Comparison of ENCODE assay signal across 9 cellular contexts in the genomic region with DNA sequence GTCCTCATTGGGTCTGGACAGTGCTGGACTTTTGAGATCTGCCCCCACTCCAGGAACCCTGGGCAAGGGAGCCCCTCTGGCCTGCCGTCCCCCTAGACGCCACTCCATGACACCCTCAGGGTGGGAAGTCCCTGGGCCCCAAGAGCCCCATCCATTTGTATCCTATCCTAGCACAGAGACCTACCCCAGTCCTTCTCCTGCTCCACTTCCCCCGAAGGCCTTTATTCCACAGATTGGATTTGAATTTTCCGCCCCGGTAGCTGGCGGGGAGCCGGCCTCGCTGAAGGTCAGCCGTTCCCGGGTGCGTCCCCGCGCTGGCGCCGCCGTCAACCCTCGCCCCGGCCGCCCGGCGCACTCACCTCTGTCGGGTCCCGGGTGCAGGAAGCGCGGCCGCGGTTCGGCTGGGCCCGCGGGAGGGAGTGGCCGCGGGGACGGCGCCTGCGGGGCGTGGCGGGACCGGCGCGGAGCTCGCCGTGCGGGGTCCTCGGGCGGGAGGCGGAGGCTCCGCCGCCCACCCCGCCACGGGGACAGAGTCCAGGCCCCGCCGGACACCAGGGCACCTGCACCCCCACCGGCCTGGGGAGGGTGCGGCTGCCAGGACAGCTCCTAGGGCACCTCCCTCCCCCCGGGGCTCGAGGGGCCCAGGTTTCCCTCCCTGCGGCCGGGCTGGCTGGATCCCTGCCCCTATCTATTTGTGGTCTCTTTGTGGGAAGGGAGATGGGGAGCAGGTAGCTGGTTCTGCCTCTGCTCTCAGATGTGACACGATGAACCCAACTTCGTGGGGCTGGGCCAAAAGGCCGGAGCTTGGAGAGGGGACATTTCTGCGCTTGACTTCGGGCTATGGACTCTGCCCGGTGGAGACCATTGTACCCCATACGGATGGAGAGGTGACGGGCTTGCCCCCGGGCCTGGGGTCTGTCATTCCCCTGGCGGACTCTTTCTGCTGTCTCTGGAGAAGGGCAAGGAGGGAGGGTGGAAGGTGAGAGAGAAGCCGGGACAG. TPM values are rescaled to one million over a fixed set of nuclear protein-coding genes. Genes with fewer than 3 reads are reported as not detected.
A peak's percentile ranks its signal among the peaks of the same experiment; 100 is the strongest.
DNase-seq lines count a peak whose midpoint lies in the region; ATAC-seq and TF ChIP-seq lines count a peak whose summit lies in the region.
"Had no signal": no experiment of that assay in that cellular context is flagged by ENCODE, and none has a peak within 500 bp of the region (broad histone marks: within the 10 kb centered on the region; RNA-seq: fewer than 3 reads in every experiment).

No MANE protein-coding gene starts in this region.

- peaks cover 39 to 69% (median 46%) of the 10 kb centered on the region in 4 donors for H3K4me1 Mint-ChIP-seq in CD4-positive, alpha-beta memory T cell
- peaks cover 14% of the 10 kb centered on the region for H3K4me1 Mint-ChIP-seq in activated B cell treated with CpG ODN at 0.5 μM for 24 hours

- POLR2A ChIA-PET in CD4-positive, alpha-beta memory T cell (lab: Charles Lee; ENCODE audit: partially characterized antibody) = interaction anchor here (0.8 to 6.3 kb wide), 16 partner anchors 9 to 199 kb away, joined by 3 to 124 read pairs (median 6); a partner anchor contains a TSS
- POLR2A ChIA-PET in activated B cell treated with CpG ODN at 0.5 μM for 24 hours (lab: Charles Lee) = interaction anchor here (1.1 to 2.1 kb wide), 4 partner anchors 12 to 36 kb away, joined by 3 to 8 read pairs (median 6); no protein-coding TSS in a partner anchor

- no peaks in the 10 kb centered on the region for H3K36me3 ChIP-seq in CD4-positive, alpha-beta memory T cell (ENCODE audit: insufficient read depth, low read length)
- H3K36me3 ChIP-seq in ovary (no peaks in the 10 kb centered on the region), SJCRH30 (no peaks in the 10 kb centered on the region)

- peak in 2 of 5 donors; percentile 39 to 41 for DNase-seq in CD4-positive, alpha-beta memory T cell
- DNase-seq in activated B cell treated with CpG ODN at 0.5 μM for 24 hours (peak; percentile 39), fibroblast of the aortic adventitia (ENCODE audit: low read depth) (no peak), ovary (peak in 1 of 5 donors; percentile 55), NCI-H1694 (lab: John Stamatoyannopoulos, UW) (no peak), SJCRH30 (no peak)

- no peak for TF ChIP-seq CTCF in activated B cell treated with CpG ODN at 0.5 μM for 24 hours (IDR thresholded peaks at IDR 0.05)
- TF ChIP-seq CTCF in fibroblast of the aortic adventitia (IDR thresholded peaks at IDR 0.05; ENCODE audit: insufficient read depth, low read length) = no peak
- TF ChIP-seq CTCF in ovary (IDR thresholded peaks at IDR 0.05) = no peak

- H3K27ac ChIP-seq in CD4-positive, alpha-beta memory T cell (ENCODE audit: low read depth, low read length) = peak overlapping the region; percentile 31
- H3K27ac ChIP-seq in ovary (no peak overlapping the region), SJCRH30 (no peak overlapping the region)

- H3K4me3 ChIP-seq in CD4-positive, alpha-beta memory T cell (ENCODE audit: low read length in 2 of 2) = peak overlapping the region in 1 of 2 donors; percentile 32
- peak overlapping the region; percentile 49 for H3K4me3 ChIP-seq in fibroblast of the aortic adventitia (ENCODE audit: low read depth, low read length)
- peak overlapping the region; percentile 30 for H3K4me3 ChIP-seq in ovary
- no peak overlapping the region for H3K4me3 ChIP-seq in SJCRH30

- TF ChIP-seq POLR2A in ovary (IDR thresholded peaks at IDR 0.05) = no peak

- peaks cover 45% of the 10 kb centered on the region for H3K4me1 ChIP-seq in CD4-positive, alpha-beta memory T cell (ENCODE audit: insufficient read depth, low read length)
- H3K4me1 ChIP-seq in ovary (ENCODE audit: insufficient read depth) (peaks cover 2% of the 10 kb centered on the region), SJCRH30 (peaks cover 6% of the 10 kb centered on the region; the same call in 1 of the 2 replicates)

- no peaks in the 10 kb centered on the region for H3K27me3 ChIP-seq in CD4-positive, alpha-beta memory T cell (ENCODE audit: insufficient read depth, low read length)
- H3K27me3 ChIP-seq in ovary (no peaks in the 10 kb centered on the region), SJCRH30 (no peaks in the 10 kb centered on the region)

- intact Hi-C loops in CD4-positive, alpha-beta memory T cell (cut with micrococcal nuclease) = no loop called here
- intact Hi-C loops in activated B cell treated with CpG ODN at 0.5 μM for 24 hours (cut with micrococcal nuclease) = no loop called here
- intact Hi-C loops in ovary (cut with DNase I) = loop anchor here in 1 of 4 donors (2.0 kb wide), 1 partner anchor 20 kb away; no protein-coding TSS in a partner anchor

- H3K4me3 Mint-ChIP-seq in CD4-positive, alpha-beta memory T cell = peak overlapping the region; percentile 69 to 85 (median 79)
- peak overlapping the region; percentile 76 for H3K4me3 Mint-ChIP-seq in activated B cell treated with CpG ODN at 0.5 μM for 24 hours

- peak overlapping the region in 6 of 7 donors; percentile 60 to 97 (median 84) for H3K27ac Mint-ChIP-seq in CD4-positive, alpha-beta memory T cell
- peak overlapping the region; percentile 56 for H3K27ac Mint-ChIP-seq in activated B cell treated with CpG ODN at 0.5 μM for 24 hours

- H3K9me3 Mint-ChIP-seq in CD4-positive, alpha-beta memory T cell = peaks cover 0 to 5% (median 0%) of the 10 kb centered on the region in 8 donors
- no peaks in the 10 kb centered on the region for H3K9me3 Mint-ChIP-seq in activated B cell treated with CpG ODN at 0.5 μM for 24 hours

- ATAC-seq in activated B cell treated with CpG ODN at 0.5 μM for 24 hours (ENCODE audit: low read depth) = peak; percentile 66
- ATAC-seq in SK-N-SH treated with all-trans-retinoic acid at 6 μM for 48 hours = no peak
- ATAC-seq in HG02678 (IDR thresholded peaks at IDR 0.05; ENCODE audit: unreplicated experiment) = no peak
- ATAC-seq: HCT116 had no signal

- no peaks in the 10 kb centered on the region for H3K9me3 ChIP-seq in CD4-positive, alpha-beta memory T cell (ENCODE audit: control insufficient read depth in 1 of 2, low read length in 2 of 2)
- H3K9me3 ChIP-seq in ovary = no peaks in the 10 kb centered on the region
- no peaks in the 10 kb centered on the region for H3K9me3 ChIP-seq in SJCRH30 (replicated peaks)

- CTCF ChIA-PET in CD4-positive, alpha-beta memory T cell (lab: Charles Lee; ENCODE audit: partially characterized antibody) = interaction anchor here (0.8 to 2.6 kb wide), 8 partner anchors 10 to 94 kb away, joined by 3 to 14 read pairs (median 3); no protein-coding TSS in a partner anchor
- CTCF ChIA-PET in activated B cell treated with CpG ODN at 0.5 μM for 24 hours (lab: Charles Lee) = interaction anchor here (1.1 to 1.4 kb wide), 2 partner anchors 23 to 91 kb away, joined by 3 read pairs; no protein-coding TSS in a partner anchor

- peaks cover 6 to 17% of the 10 kb centered on the region in 2 donors for H3K36me3 Mint-ChIP-seq in CD4-positive, alpha-beta memory T cell
- H3K36me3 Mint-ChIP-seq in activated B cell treated with CpG ODN at 0.5 μM for 24 hours (ENCODE audit: low read depth) = peaks cover 5% of the 10 kb centered on the region

- H3K27me3 Mint-ChIP-seq in CD4-positive, alpha-beta memory T cell = no peaks in the 10 kb centered on the region
- peaks cover 11% of the 10 kb centered on the region for H3K27me3 Mint-ChIP-seq in activated B cell treated with CpG ODN at 0.5 μM for 24 hours

- no peak for TF ChIP-seq EP300 in ovary (IDR thresholded peaks at IDR 0.05)

- 12 to 22% (median 20%) methylated on average over 41 to 69 of the region's 69 CpGs for WGBS in ovary, 3 donors

TF ChIP-seq in SK-N-SH treated with all-trans-retinoic acid at 6 μM for 48 hours, 23 proteins besides CTCF, POLR2A, EP300 and RAD21:
- TF ChIP-seq RARB (CRISPR knock-in tag; IDR thresholded peaks at IDR 0.05) (no peak), ISL1 (CRISPR knock-in tag; IDR thresholded peaks at IDR 0.05) (no peak)

RNA-seq across cellular contexts. Expression of a gene that starts 19.9 kb away (rescaled TPM):
- total RNA-seq in CD4-positive, alpha-beta memory T cell = 10 to 100 TPM; 10.6 to 10.8 TPM
- polyA plus RNA-seq in CD4-positive, alpha-beta memory T cell = 1 to 10 TPM; 3.0 to 8.3 TPM
- total RNA-seq in activated B cell treated with CpG ODN at 0.5 μM for 24 hours = 1.4 and 1.8 TPM in 2 replicates
- total RNA-seq in fibroblast of the aortic adventitia (ENCODE audit: low replicate concordance) = 1.3 and 17.1 TPM in 2 replicates
- total RNA-seq in ovary = under 1 TPM in 6 of 7 donors, not detected in 1; 0.17 to 0.57 (median 0.33) TPM
- polyA plus RNA-seq in ovary = under 1 TPM; 0.40 to 0.45 TPM
- 0.18 TPM in 1 of 2 replicates, not detected in the other for total RNA-seq in SJCRH30 (2014; rRNA removed; shearing (Covaris generic))
